ENCODE assay signal across 19 cellular contexts in the genomic region with DNA sequence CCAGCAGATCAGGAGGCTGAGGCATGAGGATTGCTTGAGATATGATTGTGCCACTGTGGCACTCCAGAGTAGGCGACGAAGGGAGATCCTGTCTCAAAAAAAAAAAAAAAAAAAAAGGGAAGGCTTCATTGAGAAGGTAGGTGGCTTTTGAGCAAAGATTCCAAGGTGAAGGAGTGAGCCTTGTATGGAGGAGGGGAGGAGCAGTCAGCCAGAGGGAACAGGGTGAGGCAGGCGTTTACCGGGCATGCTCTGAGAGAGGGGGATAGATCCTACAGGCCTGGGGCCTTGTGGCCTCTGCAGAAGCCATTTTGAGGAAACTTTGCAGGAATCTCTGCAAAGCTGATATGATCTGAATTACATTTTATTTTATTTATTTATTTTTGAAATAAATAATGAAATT. TPM values are rescaled to one million over a fixed set of nuclear protein-coding genes. Genes with fewer than 3 reads are reported as not detected.
DNase-seq lines count a peak whose midpoint lies in the region; ATAC-seq and TF ChIP-seq lines count a peak whose summit lies in the region.
"Had no signal": no experiment of that assay in that cellular context is flagged by ENCODE, and none has a peak within 500 bp of the region (broad histone marks: within the 10 kb centered on the region; RNA-seq: fewer than 3 reads in every experiment).

No MANE protein-coding gene starts in this region.

- H3K27ac Mint-ChIP-seq in T-helper 1 cell treated with Interleukin-12 subunit alpha and Interleukin-12 subunit beta and Interleukin-4 antibody, amounts not matched to agents 30 μg/mL and 1 μg/mL, for 36 hours: peak overlapping the region; percentile 36
- H3K27ac Mint-ChIP-seq in CD4-positive, alpha-beta T cell: no peak overlapping the region
- peak overlapping the region; percentile 34 for H3K27ac Mint-ChIP-seq in T-helper 17 cell
- H3K27ac Mint-ChIP-seq in naive thymus-derived CD4-positive, alpha-beta T cell: peak overlapping the region in 7 of 9 donors; percentile 38 to 82 (median 55)

- H3K27ac ChIP-seq in CD4-positive, alpha-beta T cell (ENCODE audit: low read depth, low read length): no peak overlapping the region
- no peak overlapping the region for H3K27ac ChIP-seq in naive thymus-derived CD4-positive, alpha-beta T cell (ENCODE audit: low read depth, low read length)
- H3K27ac ChIP-seq: 22Rv1 had no signal

- peaks cover 25% of the 10 kb centered on the region for H3K36me3 Mint-ChIP-seq in T-helper 1 cell treated with Interleukin-12 subunit alpha and Interleukin-12 subunit beta and Interleukin-4 antibody, amounts not matched to agents 30 μg/mL and 1 μg/mL, for 36 hours (ENCODE audit: low read depth)
- peaks cover 56% of the 10 kb centered on the region for H3K36me3 Mint-ChIP-seq in CD4-positive, alpha-beta T cell (ENCODE audit: low read depth)
- no peaks in the 10 kb centered on the region for H3K36me3 Mint-ChIP-seq in T-helper 17 cell (ENCODE audit: low read depth)
- H3K36me3 Mint-ChIP-seq in naive thymus-derived CD4-positive, alpha-beta T cell: peaks cover 6 to 25% (median 13%) of the 10 kb centered on the region in 5 donors

- intact Hi-C loops in CD4-positive, alpha-beta T cell (cut with DNase I, micrococcal nuclease): no loop called here
- intact Hi-C loops in naive thymus-derived CD4-positive, alpha-beta T cell (cut with micrococcal nuclease): no loop called here

- CTCF ChIA-PET in CD4-positive, alpha-beta T cell (lab: Charles Lee): no interaction called here
- CTCF ChIA-PET in naive thymus-derived CD4-positive, alpha-beta T cell (lab: Charles Lee): interaction anchor here (0.8 kb wide), 1 partner anchor 46 kb away, joined by 3 read pairs; no protein-coding TSS in a partner anchor

- H3K4me1 Mint-ChIP-seq in T-helper 1 cell treated with Interleukin-12 subunit alpha and Interleukin-12 subunit beta and Interleukin-4 antibody, amounts not matched to agents 30 μg/mL and 1 μg/mL, for 36 hours (ENCODE audit: low read depth): peaks cover 7% of the 10 kb centered on the region
- peaks cover 15% of the 10 kb centered on the region for H3K4me1 Mint-ChIP-seq in CD4-positive, alpha-beta T cell (ENCODE audit: low read depth)
- H3K4me1 Mint-ChIP-seq in T-helper 17 cell: peaks cover 8% of the 10 kb centered on the region
- peaks cover 6 to 23% (median 15%) of the 10 kb centered on the region in 7 donors for H3K4me1 Mint-ChIP-seq in naive thymus-derived CD4-positive, alpha-beta T cell

- no peaks in the 10 kb centered on the region for H3K27me3 ChIP-seq in CD4-positive, alpha-beta T cell (ENCODE audit: control insufficient read depth, insufficient read depth, low read length)
- H3K27me3 ChIP-seq in naive thymus-derived CD4-positive, alpha-beta T cell (ENCODE audit: control insufficient read depth in 2 of 2, insufficient read depth in 2 of 2, low read length in 2 of 2): no peaks in the 10 kb centered on the region

- TF ChIP-seq CTCF in CD4-positive, alpha-beta T cell (IDR thresholded peaks at IDR 0.05): no peak

- POLR2A ChIA-PET in CD4-positive, alpha-beta T cell (lab: Charles Lee): interaction anchor here (1.0 to 9.2 kb wide), 3 partner anchors 8 to 49 kb away, joined by 3 to 175 read pairs (median 4); a partner anchor contains a TSS
- POLR2A ChIA-PET in naive thymus-derived CD4-positive, alpha-beta T cell (lab: Charles Lee): interaction anchor here (1.9 to 7.7 kb wide), 4 partner anchors 13 to 35 kb away, joined by 6 to 155 read pairs (median 46); a partner anchor contains a TSS

- DNase-seq in T-helper 1 cell (no peak), T-helper 17 cell (no peak), amniotic stem cell (lab: John Stamatoyannopoulos, UW) (no peak), G401 (ENCODE audit: low spot score) (no peak), cerebellar cortex (ENCODE audit: low spot score) (no peak)
- DNase-seq in CD4-positive, alpha-beta T cell: no peak
- DNase-seq in naive thymus-derived CD4-positive, alpha-beta T cell: no peak
- DNase-seq: DMS 273 treated with DMSO at 0.1 percent for 48 hours, Karpas-422, MM.1S, NCI-H187 treated with DMSO at 0.1 percent for 48 hours, NCI-H2171, NCI-H446 treated with DMSO at 0.1 percent for 48 hours, NCI-H748 treated with DMSO at 0.1 percent for 48 hours had no signal

- H3K36me3 ChIP-seq in naive thymus-derived CD4-positive, alpha-beta T cell (ENCODE audit: control insufficient read depth in 2 of 3, insufficient read depth in 3 of 3, low read length in 3 of 3): peaks cover 4 to 49% (median 7%) of the 10 kb centered on the region in 3 experiments

- H3K27me3 Mint-ChIP-seq in T-helper 1 cell treated with Interleukin-12 subunit alpha and Interleukin-12 subunit beta and Interleukin-4 antibody, amounts not matched to agents 30 μg/mL and 1 μg/mL, for 36 hours (ENCODE audit: low read depth): no peaks in the 10 kb centered on the region
- no peaks in the 10 kb centered on the region for H3K27me3 Mint-ChIP-seq in CD4-positive, alpha-beta T cell
- H3K27me3 Mint-ChIP-seq in T-helper 17 cell: no peaks in the 10 kb centered on the region
- no peaks in the 10 kb centered on the region for H3K27me3 Mint-ChIP-seq in naive thymus-derived CD4-positive, alpha-beta T cell

- no peak overlapping the region for H3K4me3 Mint-ChIP-seq in T-helper 1 cell treated with Interleukin-12 subunit alpha and Interleukin-12 subunit beta and Interleukin-4 antibody, amounts not matched to agents 30 μg/mL and 1 μg/mL, for 36 hours
- peak overlapping the region; percentile 30 for H3K4me3 Mint-ChIP-seq in CD4-positive, alpha-beta T cell
- no peak overlapping the region for H3K4me3 Mint-ChIP-seq in T-helper 17 cell
- no peak overlapping the region for H3K4me3 Mint-ChIP-seq in naive thymus-derived CD4-positive, alpha-beta T cell

- no peak for ATAC-seq in CD4-positive, alpha-beta T cell (ENCODE audit: poor library complexity)
- ATAC-seq in T-helper 17 cell: no peak
- no peak for ATAC-seq in naive thymus-derived CD4-positive, alpha-beta T cell
- ATAC-seq: Panc1, Right ventricle myocardium inferior had no signal

- H3K9me3 Mint-ChIP-seq in T-helper 1 cell treated with Interleukin-12 subunit alpha and Interleukin-12 subunit beta and Interleukin-4 antibody, amounts not matched to agents 30 μg/mL and 1 μg/mL, for 36 hours: no peaks in the 10 kb centered on the region
- H3K9me3 Mint-ChIP-seq in CD4-positive, alpha-beta T cell: no peaks in the 10 kb centered on the region
- H3K9me3 Mint-ChIP-seq in naive thymus-derived CD4-positive, alpha-beta T cell: no peaks in the 10 kb centered on the region

- no peak overlapping the region for H3K4me3 ChIP-seq in naive thymus-derived CD4-positive, alpha-beta T cell (ENCODE audit: low read length)

- in situ Hi-C loops in G401 (cut with HindIII; ENCODE audit: low sequenced_read_pairs): no loop called here

- no peaks in the 10 kb centered on the region for H3K9me3 ChIP-seq in CD4-positive, alpha-beta T cell (ENCODE audit: control insufficient read depth, low read length)
- no peaks in the 10 kb centered on the region for H3K9me3 ChIP-seq in T-helper 17 cell (ENCODE audit: control insufficient read depth, low read length, poor library complexity, severe bottlenecking)
- H3K9me3 ChIP-seq in naive thymus-derived CD4-positive, alpha-beta T cell (ENCODE audit: control insufficient read depth in 2 of 3, low read length in 3 of 3): no peaks in the 10 kb centered on the region

- peaks cover 11 to 14% of the 10 kb centered on the region in 2 donors for H3K4me1 ChIP-seq in naive thymus-derived CD4-positive, alpha-beta T cell (ENCODE audit: control insufficient read depth in 2 of 2, insufficient read depth in 2 of 2, low read length in 2 of 2)

RNA-seq across cellular contexts. Expression of a gene that starts 5.1 kb away (rescaled TPM):
- total RNA-seq in CD4-positive, alpha-beta T cell: 10 to 100 TPM; 56.9 to 61.0 TPM
- 10 to 100 TPM; 81.6 to 86.2 TPM for total RNA-seq in T-helper 17 cell
- 100 to 1,000 TPM in 4 of 5 experiments, 10 to 100 TPM in 1; 81.8 to 205 (median 174) TPM for total RNA-seq in naive thymus-derived CD4-positive, alpha-beta T cell
- 100 to 1,000 TPM; 170 to 209 TPM for polyA plus RNA-seq in naive thymus-derived CD4-positive, alpha-beta T cell
- total RNA-seq in G401 (2014; rRNA removed; shearing (Covaris generic)): 191 and 286 TPM in 2 replicates

RNA-seq across cellular contexts. Expression of a gene that starts 35.7 kb away (rescaled TPM):
- total RNA-seq in CD4-positive, alpha-beta T cell: 100 to 1,000 TPM; 187 to 188 TPM
- total RNA-seq in T-helper 17 cell: 100 to 1,000 TPM; 267 to 268 TPM
- total RNA-seq in naive thymus-derived CD4-positive, alpha-beta T cell: 100 to 1,000 TPM; 245 to 509 (median 469) TPM
- polyA plus RNA-seq in naive thymus-derived CD4-positive, alpha-beta T cell: 1,000 to 10,000 TPM in 1 of 2 donors, 100 to 1,000 TPM in 1; 897 to 1,109 TPM
- total RNA-seq in G401 (2014; rRNA removed; shearing (Covaris generic)): not detected in 2 replicates

RNA-seq across cellular contexts. Expression of a gene that starts 39.7 kb away (rescaled TPM):
- total RNA-seq in CD4-positive, alpha-beta T cell: under 1 TPM; 0.38 to 0.45 TPM
- total RNA-seq in T-helper 17 cell: under 1 TPM; 0.60 to 0.72 TPM
- total RNA-seq in naive thymus-derived CD4-positive, alpha-beta T cell: 1 to 10 TPM in 3 of 5 experiments, under 1 TPM in 2; 0.48 to 2.0 (median 1.4) TPM
- not detected for polyA plus RNA-seq in naive thymus-derived CD4-positive, alpha-beta T cell
- not detected in 2 replicates for total RNA-seq in G401 (2014; rRNA removed; shearing (Covaris generic))
- total RNA-seq: Daoy had no signal

RNA-seq across cellular contexts. Expression of a gene that starts 49.3 kb away (rescaled TPM):
- 10 to 100 TPM; 23.4 to 23.6 TPM for total RNA-seq in CD4-positive, alpha-beta T cell
- total RNA-seq in T-helper 17 cell: 10 to 100 TPM; 18.4 to 24.4 TPM
- 10 to 100 TPM; 22.2 to 70.2 (median 41.7) TPM for total RNA-seq in naive thymus-derived CD4-positive, alpha-beta T cell
- 100 to 1,000 TPM; 175 to 222 TPM for polyA plus RNA-seq in naive thymus-derived CD4-positive, alpha-beta T cell
- 89.6 and 132 TPM in 2 replicates for total RNA-seq in G401 (2014; rRNA removed; shearing (Covaris generic))

Comparison
In these comparisons a context has a peak if more than half of its experiments do, and no peak if none do; other contexts are left out.
1. RNA of a gene that starts 35.7 kb away (total RNA-seq): 245 to 509 TPM in naive thymus-derived CD4-positive, alpha-beta T cell, 267 to 268 TPM in T-helper 17 cell and 187 to 188 TPM in CD4-positive, alpha-beta T cell; not detected in G401; every median in the first group is over 100 times any median in the second.